Comparison of ENCODE assay signal across 2 cellular contexts in the genomic region with DNA sequence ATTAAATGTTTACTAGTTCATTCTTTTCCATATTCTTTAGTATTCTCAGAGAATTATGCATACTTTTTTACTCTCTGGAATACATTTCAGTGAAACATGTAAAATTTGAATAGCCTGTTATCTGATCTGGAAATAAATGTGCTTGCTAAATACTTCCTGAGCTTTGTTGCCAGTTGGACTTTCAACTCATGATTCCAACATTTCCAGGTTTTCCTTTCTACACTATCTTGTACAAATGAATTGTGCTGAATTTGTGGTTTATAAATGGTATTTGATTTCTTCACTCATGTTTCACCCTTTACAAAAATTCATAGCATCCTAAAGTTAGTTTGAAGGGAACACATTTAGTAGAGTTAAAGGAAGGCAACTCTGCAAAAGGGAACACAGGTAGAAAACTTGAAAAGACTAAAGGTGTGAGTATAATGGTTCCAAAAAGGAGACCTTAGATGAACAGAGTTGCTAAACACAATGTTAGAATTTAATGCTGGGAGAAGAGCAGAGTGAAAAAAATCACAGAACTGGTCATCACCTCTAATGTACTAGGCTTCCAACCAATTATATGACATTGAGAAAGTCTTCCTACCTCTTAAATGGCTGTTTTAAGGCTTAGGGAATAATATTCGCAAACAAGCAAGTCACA.
A peak's percentile ranks its signal among the peaks of the same experiment; 100 is the strongest.
TF ChIP-seq lines count a peak whose summit lies in the region.

No MANE protein-coding gene starts in this region.

TF ChIP-seq in liver, 16 proteins besides CTCF, POLR2A, EP300 and RAD21 (continued from another document):
- peak; percentile 74 for TF ChIP-seq MAX (IDR thresholded peaks at IDR 0.05)
- TF ChIP-seq EGR1 (IDR thresholded peaks at IDR 0.05; ENCODE audit: low read depth in 2 of 2) = peak in 1 of 2 donors; percentile 49
- peak; percentile 66 for TF ChIP-seq YY1 (IDR thresholded peaks at IDR 0.05)
- peak; percentile 61 for TF ChIP-seq REST (IDR thresholded peaks at IDR 0.05)
- TF ChIP-seq RXRA (IDR thresholded peaks at IDR 0.05) = peak in 1 of 2 donors; percentile 63
- TF ChIP-seq FOXA1 (IDR thresholded peaks at IDR 0.05) = no peak
- TF ChIP-seq HNF4A (conservative IDR thresholded peaks at IDR 0.05) = peak; percentile 95 to 97
- peak in 1 of 2 donors; percentile 36 for TF ChIP-seq JUND (IDR thresholded peaks at IDR 0.05)
- TF ChIP-seq NR2F2 (IDR thresholded peaks at IDR 0.05) = no peak
- TF ChIP-seq, protein P1, sequence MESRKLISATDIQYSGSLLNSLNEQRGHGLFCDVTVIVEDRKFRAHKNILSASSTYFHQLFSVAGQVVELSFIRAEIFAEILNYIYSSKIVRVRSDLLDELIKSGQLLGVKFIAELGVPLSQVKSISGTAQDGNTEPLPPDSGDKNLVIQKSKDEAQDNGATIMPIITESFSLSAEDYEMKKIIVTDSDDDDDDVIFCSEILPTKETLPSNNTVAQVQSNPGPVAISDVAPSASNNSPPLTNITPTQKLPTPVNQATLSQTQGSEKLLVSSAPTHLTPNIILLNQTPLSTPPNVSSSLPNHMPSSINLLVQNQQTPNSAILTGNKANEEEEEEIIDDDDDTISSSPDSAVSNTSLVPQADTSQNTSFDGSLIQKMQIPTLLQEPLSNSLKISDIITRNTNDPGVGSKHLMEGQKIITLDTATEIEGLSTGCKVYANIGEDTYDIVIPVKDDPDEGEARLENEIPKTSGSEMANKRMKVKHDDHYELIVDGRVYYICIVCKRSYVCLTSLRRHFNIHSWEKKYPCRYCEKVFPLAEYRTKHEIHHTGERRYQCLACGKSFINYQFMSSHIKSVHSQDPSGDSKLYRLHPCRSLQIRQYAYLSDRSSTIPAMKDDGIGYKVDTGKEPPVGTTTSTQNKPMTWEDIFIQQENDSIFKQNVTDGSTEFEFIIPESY (IDR thresholded peaks at IDR 0.05) = no peak
- no peak for TF ChIP-seq FOXA2 (IDR thresholded peaks at IDR 0.05)

TF ChIP-seq in HepG2, 621 proteins besides CTCF, POLR2A, EP300 and RAD21:
- TF ChIP-seq ARID3A (IDR thresholded peaks at IDR 0.05; ENCODE audit: low read depth, low read length) (no peak), MXD4 (CRISPR knock-in tag; IDR thresholded peaks at IDR 0.05) (no peak), ZNF598 (CRISPR knock-in tag; IDR thresholded peaks at IDR 0.05; ENCODE audit: borderline replicate concordance) (no peak), ZBTB49 (CRISPR knock-in tag; IDR thresholded peaks at IDR 0.05; ENCODE audit: borderline replicate concordance) (no peak), ETV6 (CRISPR knock-in tag; conservative IDR thresholded peaks at IDR 0.05) (no peak), ZFYVE20 (CRISPR knock-in tag; IDR thresholded peaks at IDR 0.05; ENCODE audit: borderline replicate concordance, low read depth) (no peak), PRMT3 (CRISPR knock-in tag; IDR thresholded peaks at IDR 0.05; ENCODE audit: borderline replicate concordance, low read depth) (no peak), CBX5 (CRISPR knock-in tag; IDR thresholded peaks at IDR 0.05; ENCODE audit: borderline replicate concordance) (no peak), ZNF232 (CRISPR knock-in tag; IDR thresholded peaks at IDR 0.05; ENCODE audit: borderline replicate concordance) (no peak), ZNF562 (CRISPR knock-in tag; IDR thresholded peaks at IDR 0.05; ENCODE audit: borderline replicate concordance) (no peak), SYNCRIP (IDR thresholded peaks at IDR 0.05; ENCODE audit: insufficient read depth, low read depth, low read length) (no peak), TBX3 (IDR thresholded peaks at IDR 0.05; ENCODE audit: borderline replicate concordance) (no peak), ZFP91 (CRISPR knock-in tag; IDR thresholded peaks at IDR 0.05; ENCODE audit: borderline replicate concordance) (no peak), ZNF746 (CRISPR knock-in tag; IDR thresholded peaks at IDR 0.05) (no peak), ZNF720 (CRISPR knock-in tag; IDR thresholded peaks at IDR 0.05) (no peak), HNF4G (IDR thresholded peaks at IDR 0.05; ENCODE audit: borderline replicate concordance, low read depth, low read length) (no peak), HNF4G (CRISPR knock-in tag; IDR thresholded peaks at IDR 0.05; ENCODE audit: borderline replicate concordance, low read depth) (no peak), ZNF510 (CRISPR knock-in tag; IDR thresholded peaks at IDR 0.05; ENCODE audit: low read depth) (no peak)
- TF ChIP-seq, protein P2, sequence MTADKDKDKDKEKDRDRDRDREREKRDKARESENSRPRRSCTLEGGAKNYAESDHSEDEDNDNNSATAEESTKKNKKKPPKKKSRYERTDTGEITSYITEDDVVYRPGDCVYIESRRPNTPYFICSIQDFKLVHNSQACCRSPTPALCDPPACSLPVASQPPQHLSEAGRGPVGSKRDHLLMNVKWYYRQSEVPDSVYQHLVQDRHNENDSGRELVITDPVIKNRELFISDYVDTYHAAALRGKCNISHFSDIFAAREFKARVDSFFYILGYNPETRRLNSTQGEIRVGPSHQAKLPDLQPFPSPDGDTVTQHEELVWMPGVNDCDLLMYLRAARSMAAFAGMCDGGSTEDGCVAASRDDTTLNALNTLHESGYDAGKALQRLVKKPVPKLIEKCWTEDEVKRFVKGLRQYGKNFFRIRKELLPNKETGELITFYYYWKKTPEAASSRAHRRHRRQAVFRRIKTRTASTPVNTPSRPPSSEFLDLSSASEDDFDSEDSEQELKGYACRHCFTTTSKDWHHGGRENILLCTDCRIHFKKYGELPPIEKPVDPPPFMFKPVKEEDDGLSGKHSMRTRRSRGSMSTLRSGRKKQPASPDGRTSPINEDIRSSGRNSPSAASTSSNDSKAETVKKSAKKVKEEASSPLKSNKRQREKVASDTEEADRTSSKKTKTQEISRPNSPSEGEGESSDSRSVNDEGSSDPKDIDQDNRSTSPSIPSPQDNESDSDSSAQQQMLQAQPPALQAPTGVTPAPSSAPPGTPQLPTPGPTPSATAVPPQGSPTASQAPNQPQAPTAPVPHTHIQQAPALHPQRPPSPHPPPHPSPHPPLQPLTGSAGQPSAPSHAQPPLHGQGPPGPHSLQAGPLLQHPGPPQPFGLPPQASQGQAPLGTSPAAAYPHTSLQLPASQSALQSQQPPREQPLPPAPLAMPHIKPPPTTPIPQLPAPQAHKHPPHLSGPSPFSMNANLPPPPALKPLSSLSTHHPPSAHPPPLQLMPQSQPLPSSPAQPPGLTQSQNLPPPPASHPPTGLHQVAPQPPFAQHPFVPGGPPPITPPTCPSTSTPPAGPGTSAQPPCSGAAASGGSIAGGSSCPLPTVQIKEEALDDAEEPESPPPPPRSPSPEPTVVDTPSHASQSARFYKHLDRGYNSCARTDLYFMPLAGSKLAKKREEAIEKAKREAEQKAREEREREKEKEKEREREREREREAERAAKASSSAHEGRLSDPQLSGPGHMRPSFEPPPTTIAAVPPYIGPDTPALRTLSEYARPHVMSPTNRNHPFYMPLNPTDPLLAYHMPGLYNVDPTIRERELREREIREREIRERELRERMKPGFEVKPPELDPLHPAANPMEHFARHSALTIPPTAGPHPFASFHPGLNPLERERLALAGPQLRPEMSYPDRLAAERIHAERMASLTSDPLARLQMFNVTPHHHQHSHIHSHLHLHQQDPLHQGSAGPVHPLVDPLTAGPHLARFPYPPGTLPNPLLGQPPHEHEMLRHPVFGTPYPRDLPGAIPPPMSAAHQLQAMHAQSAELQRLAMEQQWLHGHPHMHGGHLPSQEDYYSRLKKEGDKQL (CRISPR knock-in tag; IDR thresholded peaks at IDR 0.05; ENCODE audit: low read depth) = no peak
